1 cellular context compared by ENCODE assay signal in genomic region chr4:83335691-83336090, GRCh38.
TF ChIP-seq lines count a peak whose summit lies in the region.

No MANE protein-coding gene starts in this region.

TF ChIP-seq in endothelial cell of umbilical vein, 7 proteins besides CTCF, POLR2A, EP300 and RAD21:
- no peak for TF ChIP-seq EZH2 (IDR thresholded peaks at IDR 0.05; ENCODE audit: borderline replicate concordance, low read depth, low read length, severe bottlenecking)
- TF ChIP-seq MYC (IDR thresholded peaks at IDR 0.05; ENCODE audit: low read depth, low read length) = no peak
- no peak for TF ChIP-seq POLR2AphosphoS5 (IDR thresholded peaks at IDR 0.05; ENCODE audit: insufficient read depth, low read depth, low read length)
- no peak for TF ChIP-seq MAX (IDR thresholded peaks at IDR 0.05; ENCODE audit: insufficient read depth, insufficient read length)
TF ChIP-seq in endothelial cell of umbilical vein: peak in this region for 0.
